In genomic region chr9:124734741-124735083, GRCh38 we compare ENCODE assay signal across 11 cellular contexts. TPM values are rescaled to one million over a fixed set of nuclear protein-coding genes. Genes with fewer than 3 reads are reported as not detected.
DNase-seq lines count a peak whose midpoint lies in the region; ATAC-seq, FAIRE-seq and TF ChIP-seq lines count a peak whose summit lies in the region.
"Not testable (repeated sequence)": the region's sequence is repeated elsewhere in the genome, so short reads cannot be mapped to it uniquely, and the experiment has no call there.
"Had no signal": no experiment of that assay in that cellular context is flagged by ENCODE, and none has a peak within 500 bp of the region (broad histone marks: within the 10 kb centered on the region; RNA-seq: fewer than 3 reads in every experiment).

No MANE protein-coding gene starts in this region.

- WGBS in GM23248 (ENCODE audit: low coverage in 1 of 2, low lambda C conversion rate in 2 of 2, missing lambda C conversion rate in 2 of 2), 2 experiments = 89 to 90% methylated on average over 7 of the region's 7 CpGs
- 81% methylated on average over 7 of the region's 7 CpGs for WGBS in esophagus, 2 donors
- WGBS in HepG2 (ENCODE audit: low lambda C conversion rate) = 67% methylated on average over 7 of the region's 7 CpGs
- WGBS in pancreas, 2 donors = 82 to 87% methylated on average over 7 of the region's 7 CpGs
- WGBS in transverse colon (ENCODE audit: low coverage in 1 of 2), 2 donors = 87% methylated on average over 7 of the region's 7 CpGs; no CpG with 5 or more reads in 1 of the 2 donors

- H3K4me2 ChIP-seq in GM23248 (ENCODE audit: unreplicated experiment) (peak overlapping the region; percentile 62), MM.1S (ENCODE audit: low read depth, low read length) (peak overlapping the region; percentile 66; the same call in 1 of the 2 replicates), astrocyte (ENCODE audit: low read length) (peak overlapping the region; percentile 26), HepG2 (ENCODE audit: low read depth, low read length) (peak overlapping the region; percentile 63)

- DNase-seq in GM23248; MM.1S; SJSA1 (ENCODE audit: low read depth in 1 of 2, low spot score in 2 of 2); astrocyte (ENCODE audit: low read depth); HepG2 (ENCODE audit: low spot score); pancreas; transverse colon: not testable (repeated sequence)

- TF ChIP-seq POLR2A in HepG2 (IDR thresholded peaks at IDR 0.05; ENCODE audit: insufficient read depth in 1 of 2, low read depth in 2 of 2, low read length in 2 of 2); transverse colon (IDR thresholded peaks at IDR 0.05): not testable (repeated sequence)

- H3F3A ChIP-seq in GM23248 (ENCODE audit: insufficient read depth) (peaks cover 27% of the 10 kb centered on the region), MM.1S (ENCODE audit: insufficient read depth, low read length) (peaks cover 20% of the 10 kb centered on the region)

- H3K4me3 Mint-ChIP-seq in astrocyte (ENCODE audit: unreplicated experiment) = not testable (repeated sequence)

- H3K4me1 Mint-ChIP-seq in astrocyte (ENCODE audit: low read depth, unreplicated experiment) = peaks cover 28% of the 10 kb centered on the region

- H4K20me1 ChIP-seq in GM23248 (ENCODE audit: insufficient read depth); MM.1S (ENCODE audit: insufficient read depth, low read length); astrocyte (ENCODE audit: insufficient read depth, low read length); HepG2 (ENCODE audit: insufficient read depth, low read length): not testable (repeated sequence)

- not testable (repeated sequence) for TF ChIP-seq CTCF in MM.1S (IDR thresholded peaks at IDR 0.05; ENCODE audit: low read length); astrocyte (IDR thresholded peaks at IDR 0.05; ENCODE audit: insufficient read depth, low read depth, low read length); HepG2 (CRISPR knock-in tag; IDR thresholded peaks at IDR 0.05); pancreas (IDR thresholded peaks at IDR 0.05); transverse colon (IDR thresholded peaks at IDR 0.05)

- not testable (repeated sequence) for BruUV-seq in HepG2 (replicated peaks; lab: Mats Ljungman, UMichigan)

- not testable (repeated sequence) for H3K79me2 ChIP-seq in GM23248 (ENCODE audit: insufficient read depth); MM.1S (ENCODE audit: low read length); astrocyte (ENCODE audit: insufficient read depth, low read length); HepG2 (ENCODE audit: insufficient read depth, low read length)

- H3K9me3 ChIP-seq in GM23248 (ENCODE audit: low read depth); MM.1S (replicated peaks; ENCODE audit: insufficient read depth, low read length); SJSA1 (replicated peaks); astrocyte (ENCODE audit: insufficient read depth, low read depth, low read length); esophagus (ENCODE audit: control insufficient read depth in 2 of 2, insufficient read depth in 1 of 2, low read depth in 1 of 2, low read length in 1 of 2); HepG2 (ENCODE audit: low read length); pancreas; transverse colon: not testable (repeated sequence)

- H2AFZ ChIP-seq in GM23248 = peak overlapping the region; percentile 78
- not testable (repeated sequence) for H2AFZ ChIP-seq in MM.1S (ENCODE audit: low read length); astrocyte (ENCODE audit: low read depth, low read length); HepG2 (ENCODE audit: low read length)

- peak; percentile 23 for ATAC-seq in HepG2
- ATAC-seq in pancreas = peak in 1 of 4 donors; percentile 32

- FAIRE-seq in astrocyte (lab: Jason Lieb, UNC); HepG2 (lab: Jason Lieb, UNC); pancreas (lab: Jason Lieb, UNC): not testable (repeated sequence)

- H3K4me1 ChIP-seq in GM23248 (ENCODE audit: insufficient read depth) (peaks cover 15% of the 10 kb centered on the region), MM.1S (ENCODE audit: low read length) (peaks cover 42% of the 10 kb centered on the region), SJSA1 (replicated peaks) (peaks cover 25% of the 10 kb centered on the region), HepG2 (ENCODE audit: insufficient read depth, low read length) (peaks cover 49% of the 10 kb centered on the region), transverse colon (peaks cover 6 to 25% (median 19%) of the 10 kb centered on the region in 4 donors)
- not testable (repeated sequence) for H3K4me1 ChIP-seq in astrocyte (ENCODE audit: insufficient read depth, low read length); esophagus (ENCODE audit: control insufficient read depth in 2 of 2, insufficient read depth in 2 of 2, low read length in 1 of 2); pancreas

- peak overlapping the region; percentile 36 for H3K9ac ChIP-seq in GM23248
- not testable (repeated sequence) for H3K9ac ChIP-seq in MM.1S (ENCODE audit: low read length); astrocyte (ENCODE audit: low read length); HepG2 (ENCODE audit: insufficient read depth, low read depth, low read length)

- not testable (repeated sequence) for TF ChIP-seq EP300 in HepG2 (IDR thresholded peaks at IDR 0.05; ENCODE audit: low read depth in 2 of 2, low read length in 2 of 2); HepG2 (CRISPR knock-in tag; IDR thresholded peaks at IDR 0.05; ENCODE audit: borderline replicate concordance); transverse colon (IDR thresholded peaks at IDR 0.05; ENCODE audit: low read depth)

- POLR2A ChIA-PET in HepG2 (lab: Yijun Ruan, JAX) = interaction anchor here (1.0 to 1.8 kb wide), 6 partner anchors 9 to 36 kb away, joined by 3 to 16 read pairs (median 6); partner anchors contain the start of gene NR6A1

- not testable (repeated sequence) for TF ChIP-seq RAD21 in HepG2 (CRISPR knock-in tag; IDR thresholded peaks at IDR 0.05)

- peak overlapping the region; percentile 16; the same call in 1 of the 2 replicates for H3K4me3 ChIP-seq in GM23248
- H3K4me3 ChIP-seq in MM.1S (ENCODE audit: low read length); SJSA1; astrocyte (ENCODE audit: insufficient read depth, low read depth, low read length); esophagus (ENCODE audit: low read depth in 1 of 2, low read length in 2 of 2); HepG2 (replicated peaks in 1 of 3; ENCODE audit: insufficient read depth in 1 of 3, low read depth in 2 of 3, low read length in 3 of 3); pancreas; transverse colon: not testable (repeated sequence)

- intact Hi-C loops in HepG2 (cut with micrococcal nuclease; ENCODE audit: unreplicated experiment); pancreas (cut with DNase I); transverse colon (cut with DNase I; ENCODE audit: low total_unique reads): not testable (repeated sequence)

- not testable (repeated sequence) for H3K36me3 ChIP-seq in GM23248 (ENCODE audit: low read depth); MM.1S (replicated peaks; ENCODE audit: insufficient read depth, low read length); SJSA1; astrocyte (ENCODE audit: insufficient read depth, low read length); esophagus (ENCODE audit: control insufficient read depth in 2 of 2, insufficient read depth in 2 of 2, low read length in 1 of 2); pancreas; transverse colon
- H3K36me3 ChIP-seq in HepG2 (replicated peaks in 1 of 2; ENCODE audit: control insufficient read depth in 1 of 2, insufficient read depth in 2 of 2, low read length in 2 of 2) = peaks cover 0 to 13% of the 10 kb centered on the region in 2 experiments; a peak in 3 of 5 replicates

- H3K9me2 ChIP-seq in GM23248 (ENCODE audit: insufficient read depth); MM.1S (replicated peaks; ENCODE audit: insufficient read depth, low read length): not testable (repeated sequence)

- H3K36me3 Mint-ChIP-seq in astrocyte (ENCODE audit: low read depth, unreplicated experiment) = not testable (repeated sequence)

- in situ Hi-C loops in GM23248 (cut with MboI); HepG2 (cut with HindIII; ENCODE audit: extremely low pct_ligation_motif_present, low pct_unique_long_range_greater_than_20kb); transverse colon (cut with MboI; ENCODE audit: low pct_ligation_motif_present in 1 of 4, low pct_unique_long_range_greater_than_20kb in 1 of 4, low sequenced_read_pairs in 3 of 4): not testable (repeated sequence)

- not testable (repeated sequence) for H3K27me3 Mint-ChIP-seq in astrocyte (ENCODE audit: low read depth, unreplicated experiment)

- CTCF ChIA-PET in HepG2 (lab: Yijun Ruan, JAX; ENCODE audit: low intra/inter-chr PET ratio, low total read pairs) = not testable (repeated sequence)

- not testable (repeated sequence) for H3K27me3 ChIP-seq in GM23248 (replicated peaks; ENCODE audit: insufficient read depth); MM.1S (replicated peaks; ENCODE audit: insufficient read depth, low read length); SJSA1 (replicated peaks); astrocyte (ENCODE audit: insufficient read depth, low read length); esophagus (ENCODE audit: control insufficient read depth in 1 of 2, insufficient read depth in 2 of 2, low read length in 2 of 2); HepG2 (ENCODE audit: control insufficient read depth in 1 of 2, insufficient read depth in 2 of 2, low read length in 2 of 2); pancreas; transverse colon

- not testable (repeated sequence) for H3K9me3 Mint-ChIP-seq in astrocyte (ENCODE audit: unreplicated experiment)

- peak overlapping the region; percentile 74 for H3K27ac Mint-ChIP-seq in astrocyte (ENCODE audit: unreplicated experiment)

- H3K27ac ChIP-seq in GM23248 (peak overlapping the region; percentile 55; the same call in 1 of the 2 replicates), SJSA1 (peak overlapping the region; percentile 54), esophagus (ENCODE audit: low read depth in 2 of 2, low read length in 1 of 2) (peak overlapping the region; percentile 26 to 65), HepG2 (ENCODE audit: extremely low read length, insufficient read depth, low read length) (peak overlapping the region; percentile 64), pancreas (peak overlapping the region; percentile 20 to 61 (median 46)), transverse colon (peak overlapping the region; percentile 75 to 82 (median 78))
- not testable (repeated sequence) for H3K27ac ChIP-seq in MM.1S (ENCODE audit: low read length); astrocyte (ENCODE audit: low read depth, low read length)

RNA-seq across cellular contexts. Expression of gene NR6A1, which starts 36.4 kb away (rescaled TPM):
- total RNA-seq in GM23248 (2014; rRNA removed; shearing (Covaris generic)) = not detected in 2 replicates
- 0.06 and 0.16 TPM in 2 replicates for polyA plus RNA-seq in GM23248 (2016; fragmentation: Nextera tagmentation; extraction: Ambion mirVana)
- total RNA-seq in SJSA1 (2014; rRNA removed; shearing (Covaris generic)) = 0.88 and 1.0 TPM in 2 replicates
- 14.5 and 20.8 TPM in 2 replicates for total RNA-seq in astrocyte
- 1 to 10 TPM in 1 of 2 donors, under 1 TPM in 1; 0.68 to 1.4 TPM for polyA plus RNA-seq in esophagus
- 31.5 and 50.9 TPM in 2 replicates for total RNA-seq in HepG2 (2016; rRNA removed; fragmentation: Illumina TruSeq; extraction: Trizol)
- 10.7 and 12.1 TPM in 2 replicates for total RNA-seq in HepG2 (2016; cell fraction: cytosol; rRNA removed; fragmentation: Illumina TruSeq; extraction: Trizol; ENCODE audit: low read depth)
- total RNA-seq in HepG2 (2016; cell fraction: insoluble cytoplasmic fraction; rRNA removed; fragmentation: Illumina TruSeq; extraction: Trizol) = 28.3 and 52.2 TPM in 2 replicates
- 36.7 and 36.8 TPM in 2 replicates for total RNA-seq in HepG2 (2016; cell fraction: membrane; rRNA removed; fragmentation: Illumina TruSeq; extraction: Trizol)
- total RNA-seq in HepG2 (2016; cell fraction: nucleus; rRNA removed; fragmentation: Illumina TruSeq; extraction: Trizol) = 24.3 and 28.3 TPM in 2 replicates
- 19.7 and 28.1 TPM in 2 replicates for polyA plus RNA-seq in HepG2 (2011; rRNA removed)
- polyA plus RNA-seq in HepG2 (2011; cell fraction: cytosol; rRNA removed) = 15.0 and 17.4 TPM in 2 replicates
- polyA plus RNA-seq in HepG2 (2011; cell fraction: nucleus; rRNA removed) = 18.1 and 19.3 TPM in 2 replicates
- polyA plus RNA-seq in HepG2 (2012) = 12.1 and 12.8 TPM in 2 replicates
- polyA plus RNA-seq in HepG2 (2016; cell fraction: cytosol; fragmentation: Illumina TruSeq; extraction: Trizol; ENCODE audit: low read depth) = 4.2 and 4.9 TPM in 2 replicates
- polyA plus RNA-seq in HepG2 (2016; cell fraction: insoluble cytoplasmic fraction; fragmentation: Illumina TruSeq; extraction: Trizol; ENCODE audit: low read depth) = 20.4 and 24.5 TPM in 2 replicates
- 8.8 and 10.3 TPM in 2 replicates for polyA plus RNA-seq in HepG2 (2016; cell fraction: membrane; fragmentation: Illumina TruSeq; extraction: Trizol; ENCODE audit: low read depth)
- polyA plus RNA-seq in HepG2 (2016; cell fraction: nucleus; fragmentation: Illumina TruSeq; extraction: Trizol; ENCODE audit: insufficient read depth, low read depth) = 21.9 and 25.3 TPM in 2 replicates
- 13.7 and 123 TPM in 2 replicates for polyA minus RNA-seq in HepG2 (2011; rRNA and poly(A)+ RNA removed; ENCODE audit: low replicate concordance)
- polyA minus RNA-seq in HepG2 (2011; cell fraction: cytosol; rRNA and poly(A)+ RNA removed) = 35.0 and 40.7 TPM in 2 replicates
- polyA minus RNA-seq in HepG2 (2011; cell fraction: nucleus; rRNA and poly(A)+ RNA removed) = 26.1 and 27.2 TPM in 2 replicates
- 1 to 10 TPM; 2.1 to 3.9 (median 2.5) TPM for total RNA-seq in pancreas
- polyA plus RNA-seq in pancreas = 1 to 10 TPM; 3.0 to 3.1 TPM
- total RNA-seq in transverse colon = 10 to 100 TPM in 3 of 4 donors, 1 to 10 TPM in 1; 9.7 to 14.6 (median 12.5) TPM
- total RNA-seq: CD8-positive, alpha-beta T cell had no signal
- polyA plus RNA-seq: naive thymus-derived CD8-positive, alpha-beta T cell had no signal

RNA-seq across cellular contexts. Expression of gene OLFML2A, which starts 42.2 kb away (rescaled TPM):
- total RNA-seq in GM23248 (2014; rRNA removed; shearing (Covaris generic)) = 0.11 and 0.38 TPM in 2 replicates
- polyA plus RNA-seq in GM23248 (2016; fragmentation: Nextera tagmentation; extraction: Ambion mirVana) (0.08 and 0.14 TPM in 2 replicates), esophagus (1 to 10 TPM; 3.7 to 5.2 TPM), HepG2 (2011; rRNA removed) (0.01 and 0.04 TPM in 2 replicates), pancreas (1 to 10 TPM in 1 of 2 donors, under 1 TPM in 1; 0.95 to 2.3 TPM)
- 5.0 and 7.8 TPM in 2 replicates for total RNA-seq in SJSA1 (2014; rRNA removed; shearing (Covaris generic))
- total RNA-seq in astrocyte (148 and 179 TPM in 2 replicates), HepG2 (2016; rRNA removed; fragmentation: Illumina TruSeq; extraction: Trizol) (0.02 TPM in 1 of 2 replicates, not detected in the other), pancreas (1 to 10 TPM; 3.0 to 8.6 (median 6.5) TPM), transverse colon (10 to 100 TPM in 3 of 4 donors, 1 to 10 TPM in 1; 9.4 to 59.1 (median 16.0) TPM)
- under 0.01 and 0.09 TPM in 2 replicates for total RNA-seq in HepG2 (2016; cell fraction: cytosol; rRNA removed; fragmentation: Illumina TruSeq; extraction: Trizol; ENCODE audit: low read depth)
- 0.02 TPM in 1 of 2 replicates, not detected in the other for total RNA-seq in HepG2 (2016; cell fraction: insoluble cytoplasmic fraction; rRNA removed; fragmentation: Illumina TruSeq; extraction: Trizol)
- total RNA-seq in HepG2 (2016; cell fraction: membrane; rRNA removed; fragmentation: Illumina TruSeq; extraction: Trizol) = 0.03 TPM in 2 replicates
- 0.06 and 0.09 TPM in 2 replicates for total RNA-seq in HepG2 (2016; cell fraction: nucleus; rRNA removed; fragmentation: Illumina TruSeq; extraction: Trizol)
- 0.03 and 0.04 TPM in 2 replicates for polyA plus RNA-seq in HepG2 (2011; cell fraction: cytosol; rRNA removed)
- 0.02 and 0.05 TPM in 2 replicates for polyA plus RNA-seq in HepG2 (2011; cell fraction: nucleus; rRNA removed)
- 0.01 TPM in 1 of 2 replicates, not detected in the other for polyA plus RNA-seq in HepG2 (2012)
- not detected in 2 replicates for polyA plus RNA-seq in HepG2 (2016; cell fraction: cytosol; fragmentation: Illumina TruSeq; extraction: Trizol; ENCODE audit: low read depth)
- polyA plus RNA-seq in HepG2 (2016; cell fraction: insoluble cytoplasmic fraction; fragmentation: Illumina TruSeq; extraction: Trizol; ENCODE audit: low read depth) = 0.03 TPM in 1 of 2 replicates, not detected in the other
- not detected in 2 replicates for polyA plus RNA-seq in HepG2 (2016; cell fraction: membrane; fragmentation: Illumina TruSeq; extraction: Trizol; ENCODE audit: low read depth)
- 0.07 TPM in 1 of 2 replicates, not detected in the other for polyA plus RNA-seq in HepG2 (2016; cell fraction: nucleus; fragmentation: Illumina TruSeq; extraction: Trizol; ENCODE audit: insufficient read depth, low read depth)
- polyA minus RNA-seq in HepG2 (2011; rRNA and poly(A)+ RNA removed; ENCODE audit: low replicate concordance) = 0.08 and 2.8 TPM in 2 replicates
- 0.09 and 0.30 TPM in 2 replicates for polyA minus RNA-seq in HepG2 (2011; cell fraction: cytosol; rRNA and poly(A)+ RNA removed)
- 0.12 and 0.26 TPM in 2 replicates for polyA minus RNA-seq in HepG2 (2011; cell fraction: nucleus; rRNA and poly(A)+ RNA removed)
- total RNA-seq: activated naive CD4-positive, alpha-beta T cell treated with anti-CD3 and anti-CD28 coated beads for 36 hours; CD8-positive, alpha-beta T cell had no signal
- polyA plus RNA-seq: naive thymus-derived CD8-positive, alpha-beta T cell had no signal
